ENCODE assay signal across 1 cellular context in genomic region chr2:72917875-72918660, GRCh38.
TF ChIP-seq lines count a peak whose summit lies in the region.

No MANE protein-coding gene starts in this region.

TF ChIP-seq in HepG2, 621 proteins besides CTCF, POLR2A, EP300 and RAD21 (continued from another document):
- TF ChIP-seq, protein P1, sequence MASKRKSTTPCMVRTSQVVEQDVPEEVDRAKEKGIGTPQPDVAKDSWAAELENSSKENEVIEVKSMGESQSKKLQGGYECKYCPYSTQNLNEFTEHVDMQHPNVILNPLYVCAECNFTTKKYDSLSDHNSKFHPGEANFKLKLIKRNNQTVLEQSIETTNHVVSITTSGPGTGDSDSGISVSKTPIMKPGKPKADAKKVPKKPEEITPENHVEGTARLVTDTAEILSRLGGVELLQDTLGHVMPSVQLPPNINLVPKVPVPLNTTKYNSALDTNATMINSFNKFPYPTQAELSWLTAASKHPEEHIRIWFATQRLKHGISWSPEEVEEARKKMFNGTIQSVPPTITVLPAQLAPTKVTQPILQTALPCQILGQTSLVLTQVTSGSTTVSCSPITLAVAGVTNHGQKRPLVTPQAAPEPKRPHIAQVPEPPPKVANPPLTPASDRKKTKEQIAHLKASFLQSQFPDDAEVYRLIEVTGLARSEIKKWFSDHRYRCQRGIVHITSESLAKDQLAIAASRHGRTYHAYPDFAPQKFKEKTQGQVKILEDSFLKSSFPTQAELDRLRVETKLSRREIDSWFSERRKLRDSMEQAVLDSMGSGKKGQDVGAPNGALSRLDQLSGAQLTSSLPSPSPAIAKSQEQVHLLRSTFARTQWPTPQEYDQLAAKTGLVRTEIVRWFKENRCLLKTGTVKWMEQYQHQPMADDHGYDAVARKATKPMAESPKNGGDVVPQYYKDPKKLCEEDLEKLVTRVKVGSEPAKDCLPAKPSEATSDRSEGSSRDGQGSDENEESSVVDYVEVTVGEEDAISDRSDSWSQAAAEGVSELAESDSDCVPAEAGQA (IDR thresholded peaks at IDR 0.05; ENCODE audit: low read depth), result no peak
- TF ChIP-seq, protein P1 (CRISPR knock-in tag; IDR thresholded peaks at IDR 0.05; ENCODE audit: borderline replicate concordance), result peak; percentile 46; the same call in 1 of the 2 replicates
- TF ChIP-seq ARNTL (CRISPR knock-in tag; IDR thresholded peaks at IDR 0.05), result no peak
- TF ChIP-seq, protein P2, sequence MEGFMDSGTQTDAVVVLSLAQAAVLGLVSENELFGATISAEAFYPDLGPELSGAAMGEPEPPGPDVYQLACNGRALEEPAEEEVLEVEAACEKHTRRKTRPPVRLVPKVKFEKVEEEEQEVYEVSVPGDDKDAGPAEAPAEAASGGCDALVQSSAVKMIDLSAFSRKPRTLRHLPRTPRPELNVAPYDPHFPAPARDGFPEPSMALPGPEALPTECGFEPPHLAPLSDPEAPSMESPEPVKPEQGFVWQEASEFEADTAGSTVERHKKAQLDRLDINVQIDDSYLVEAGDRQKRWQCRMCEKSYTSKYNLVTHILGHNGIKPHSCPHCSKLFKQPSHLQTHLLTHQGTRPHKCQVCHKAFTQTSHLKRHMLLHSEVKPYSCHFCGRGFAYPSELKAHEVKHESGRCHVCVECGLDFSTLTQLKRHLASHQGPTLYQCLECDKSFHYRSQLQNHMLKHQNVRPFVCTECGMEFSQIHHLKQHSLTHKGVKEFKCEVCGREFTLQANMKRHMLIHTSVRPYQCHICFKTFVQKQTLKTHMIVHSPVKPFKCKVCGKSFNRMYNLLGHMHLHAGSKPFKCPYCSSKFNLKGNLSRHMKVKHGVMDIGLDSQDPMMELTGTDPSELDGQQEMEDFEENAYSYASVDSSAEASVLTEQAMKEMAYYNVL (CRISPR knock-in tag; IDR thresholded peaks at IDR 0.05; ENCODE audit: borderline replicate concordance), result no peak
- TF ChIP-seq ZSCAN12 (CRISPR knock-in tag; IDR thresholded peaks at IDR 0.05), result peak; percentile 65; the same call in 1 of the 2 replicates
- no peak; the same call in 1 of the 2 replicates for TF ChIP-seq ZNF280B (CRISPR knock-in tag; IDR thresholded peaks at IDR 0.05; ENCODE audit: borderline replicate concordance)
- TF ChIP-seq, protein P3, sequence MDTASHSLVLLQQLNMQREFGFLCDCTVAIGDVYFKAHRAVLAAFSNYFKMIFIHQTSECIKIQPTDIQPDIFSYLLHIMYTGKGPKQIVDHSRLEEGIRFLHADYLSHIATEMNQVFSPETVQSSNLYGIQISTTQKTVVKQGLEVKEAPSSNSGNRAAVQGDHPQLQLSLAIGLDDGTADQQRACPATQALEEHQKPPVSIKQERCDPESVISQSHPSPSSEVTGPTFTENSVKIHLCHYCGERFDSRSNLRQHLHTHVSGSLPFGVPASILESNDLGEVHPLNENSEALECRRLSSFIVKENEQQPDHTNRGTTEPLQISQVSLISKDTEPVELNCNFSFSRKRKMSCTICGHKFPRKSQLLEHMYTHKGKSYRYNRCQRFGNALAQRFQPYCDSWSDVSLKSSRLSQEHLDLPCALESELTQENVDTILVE (CRISPR knock-in tag; IDR thresholded peaks at IDR 0.05), result no peak
- TF ChIP-seq ZNF432 (CRISPR knock-in tag; IDR thresholded peaks at IDR 0.05; ENCODE audit: borderline replicate concordance), result 0 out of 2 replicates have a peak, but pooled peaks have one; percentile 59
- peak; percentile 62 for TF ChIP-seq ZNF777 (CRISPR knock-in tag; IDR thresholded peaks at IDR 0.05)
- TF ChIP-seq HDAC1 (CRISPR knock-in tag; IDR thresholded peaks at IDR 0.05), result 0 out of 2 replicates have a peak, but pooled peaks have one; percentile 20
- TF ChIP-seq, protein P4, sequence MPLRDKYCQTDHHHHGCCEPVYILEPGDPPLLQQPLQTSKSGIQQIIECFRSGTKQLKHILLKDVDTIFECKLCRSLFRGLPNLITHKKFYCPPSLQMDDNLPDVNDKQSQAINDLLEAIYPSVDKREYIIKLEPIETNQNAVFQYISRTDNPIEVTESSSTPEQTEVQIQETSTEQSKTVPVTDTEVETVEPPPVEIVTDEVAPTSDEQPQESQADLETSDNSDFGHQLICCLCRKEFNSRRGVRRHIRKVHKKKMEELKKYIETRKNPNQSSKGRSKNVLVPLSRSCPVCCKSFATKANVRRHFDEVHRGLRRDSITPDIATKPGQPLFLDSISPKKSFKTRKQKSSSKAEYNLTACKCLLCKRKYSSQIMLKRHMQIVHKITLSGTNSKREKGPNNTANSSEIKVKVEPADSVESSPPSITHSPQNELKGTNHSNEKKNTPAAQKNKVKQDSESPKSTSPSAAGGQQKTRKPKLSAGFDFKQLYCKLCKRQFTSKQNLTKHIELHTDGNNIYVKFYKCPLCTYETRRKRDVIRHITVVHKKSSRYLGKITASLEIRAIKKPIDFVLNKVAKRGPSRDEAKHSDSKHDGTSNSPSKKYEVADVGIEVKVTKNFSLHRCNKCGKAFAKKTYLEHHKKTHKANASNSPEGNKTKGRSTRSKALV (CRISPR knock-in tag; IDR thresholded peaks at IDR 0.05), result peak; percentile 97
- TF ChIP-seq, protein P5, sequence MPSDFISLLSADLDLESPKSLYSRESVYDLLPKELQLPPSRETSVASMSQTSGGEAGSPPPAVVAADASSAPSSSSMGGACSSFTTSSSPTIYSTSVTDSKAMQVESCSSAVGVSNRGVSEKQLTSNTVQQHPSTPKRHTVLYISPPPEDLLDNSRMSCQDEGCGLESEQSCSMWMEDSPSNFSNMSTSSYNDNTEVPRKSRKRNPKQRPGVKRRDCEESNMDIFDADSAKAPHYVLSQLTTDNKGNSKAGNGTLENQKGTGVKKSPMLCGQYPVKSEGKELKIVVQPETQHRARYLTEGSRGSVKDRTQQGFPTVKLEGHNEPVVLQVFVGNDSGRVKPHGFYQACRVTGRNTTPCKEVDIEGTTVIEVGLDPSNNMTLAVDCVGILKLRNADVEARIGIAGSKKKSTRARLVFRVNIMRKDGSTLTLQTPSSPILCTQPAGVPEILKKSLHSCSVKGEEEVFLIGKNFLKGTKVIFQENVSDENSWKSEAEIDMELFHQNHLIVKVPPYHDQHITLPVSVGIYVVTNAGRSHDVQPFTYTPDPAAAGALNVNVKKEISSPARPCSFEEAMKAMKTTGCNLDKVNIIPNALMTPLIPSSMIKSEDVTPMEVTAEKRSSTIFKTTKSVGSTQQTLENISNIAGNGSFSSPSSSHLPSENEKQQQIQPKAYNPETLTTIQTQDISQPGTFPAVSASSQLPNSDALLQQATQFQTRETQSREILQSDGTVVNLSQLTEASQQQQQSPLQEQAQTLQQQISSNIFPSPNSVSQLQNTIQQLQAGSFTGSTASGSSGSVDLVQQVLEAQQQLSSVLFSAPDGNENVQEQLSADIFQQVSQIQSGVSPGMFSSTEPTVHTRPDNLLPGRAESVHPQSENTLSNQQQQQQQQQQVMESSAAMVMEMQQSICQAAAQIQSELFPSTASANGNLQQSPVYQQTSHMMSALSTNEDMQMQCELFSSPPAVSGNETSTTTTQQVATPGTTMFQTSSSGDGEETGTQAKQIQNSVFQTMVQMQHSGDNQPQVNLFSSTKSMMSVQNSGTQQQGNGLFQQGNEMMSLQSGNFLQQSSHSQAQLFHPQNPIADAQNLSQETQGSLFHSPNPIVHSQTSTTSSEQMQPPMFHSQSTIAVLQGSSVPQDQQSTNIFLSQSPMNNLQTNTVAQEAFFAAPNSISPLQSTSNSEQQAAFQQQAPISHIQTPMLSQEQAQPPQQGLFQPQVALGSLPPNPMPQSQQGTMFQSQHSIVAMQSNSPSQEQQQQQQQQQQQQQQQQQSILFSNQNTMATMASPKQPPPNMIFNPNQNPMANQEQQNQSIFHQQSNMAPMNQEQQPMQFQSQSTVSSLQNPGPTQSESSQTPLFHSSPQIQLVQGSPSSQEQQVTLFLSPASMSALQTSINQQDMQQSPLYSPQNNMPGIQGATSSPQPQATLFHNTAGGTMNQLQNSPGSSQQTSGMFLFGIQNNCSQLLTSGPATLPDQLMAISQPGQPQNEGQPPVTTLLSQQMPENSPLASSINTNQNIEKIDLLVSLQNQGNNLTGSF (CRISPR knock-in tag; IDR thresholded peaks at IDR 0.05), result peak; percentile 74; the same call in 1 of the 2 replicates
- no peak for TF ChIP-seq SNAI1 (CRISPR knock-in tag; IDR thresholded peaks at IDR 0.05; ENCODE audit: borderline replicate concordance)
- TF ChIP-seq EED (CRISPR knock-in tag; IDR thresholded peaks at IDR 0.05), result peak; percentile 17; the same call in 1 of the 2 replicates
- TF ChIP-seq ZNF121 (CRISPR knock-in tag; IDR thresholded peaks at IDR 0.05), result 0 out of 2 replicates have a peak, but pooled peaks have one; percentile 6
- TF ChIP-seq MXD1 (CRISPR knock-in tag; IDR thresholded peaks at IDR 0.05), result peak; percentile 59; the same call in 1 of the 2 replicates
- TF ChIP-seq HES4 (CRISPR knock-in tag; IDR thresholded peaks at IDR 0.05; ENCODE audit: borderline replicate concordance), result 0 out of 2 replicates have a peak, but pooled peaks have one; percentile 15
- peak; percentile 34 for TF ChIP-seq HNRNPK (IDR thresholded peaks at IDR 0.05; ENCODE audit: low read depth, low read length, poor library complexity, severe bottlenecking)
- peak; percentile 38; the same call in 1 of the 2 replicates for TF ChIP-seq ZNF503 (CRISPR knock-in tag; IDR thresholded peaks at IDR 0.05)
- 0 out of 2 replicates have a peak, but pooled peaks have one; percentile 32 for TF ChIP-seq ZNF343 (CRISPR knock-in tag; IDR thresholded peaks at IDR 0.05)
- TF ChIP-seq, protein P6, sequence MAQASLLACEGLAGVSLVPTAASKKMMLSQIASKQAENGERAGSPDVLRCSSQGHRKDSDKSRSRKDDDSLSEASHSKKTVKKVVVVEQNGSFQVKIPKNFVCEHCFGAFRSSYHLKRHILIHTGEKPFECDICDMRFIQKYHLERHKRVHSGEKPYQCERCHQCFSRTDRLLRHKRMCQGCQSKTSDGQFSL (CRISPR knock-in tag; IDR thresholded peaks at IDR 0.05), result no peak
- peak; percentile 20; the same call in 1 of the 2 replicates for TF ChIP-seq IRX3 (CRISPR knock-in tag; IDR thresholded peaks at IDR 0.05; ENCODE audit: borderline replicate concordance, low read depth)
- TF ChIP-seq CBX1 (IDR thresholded peaks at IDR 0.05; ENCODE audit: low read depth), result no peak
- TF ChIP-seq PRMT3 (CRISPR knock-in tag; IDR thresholded peaks at IDR 0.05; ENCODE audit: borderline replicate concordance, low read depth), result no peak
- no peak for TF ChIP-seq HHEX (CRISPR knock-in tag; IDR thresholded peaks at IDR 0.05)
TF ChIP-seq in HepG2: peak in this region for 49.
